Comparison of ENCODE assay signal across 1 cellular context in the genomic region with DNA sequence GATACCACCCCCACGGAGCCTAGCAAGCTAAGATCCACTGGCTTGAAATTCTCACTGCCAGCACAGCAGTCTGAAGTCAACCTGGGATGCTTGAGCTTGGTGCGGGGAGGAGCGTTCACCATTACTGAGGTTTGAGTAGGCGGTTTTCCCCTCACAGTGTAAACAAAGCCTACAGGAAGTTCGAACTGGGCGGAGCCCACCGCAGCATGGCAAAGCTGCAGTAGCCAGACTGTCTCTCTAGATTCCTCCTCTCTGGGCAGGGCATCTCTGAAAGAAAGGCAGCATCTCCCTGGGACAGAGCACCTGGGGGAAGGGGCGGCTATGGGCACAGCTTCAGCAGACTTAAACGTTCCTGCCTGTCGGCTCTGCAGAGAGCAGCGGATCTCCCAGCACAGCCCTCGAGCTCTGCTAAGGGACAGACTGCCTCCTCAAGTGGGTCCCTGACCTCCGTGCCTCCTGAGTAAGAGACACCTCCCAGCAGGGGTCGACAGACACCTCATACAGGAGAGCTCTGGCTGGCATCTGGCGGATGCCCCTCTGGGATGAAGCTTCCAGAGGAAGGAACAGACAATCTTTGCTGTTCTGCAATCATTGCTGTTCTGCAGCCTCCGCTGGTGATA.
TF ChIP-seq lines count a peak whose summit lies in the region.
"Not testable (repeated sequence)": the region's sequence is repeated elsewhere in the genome, so short reads cannot be mapped to it uniquely, and the experiment has no call there.

No MANE protein-coding gene starts in this region.

TF ChIP-seq in HepG2, 621 proteins besides CTCF, POLR2A, EP300 and RAD21 (continued from another document):
- TF ChIP-seq ETV5 (CRISPR knock-in tag; IDR thresholded peaks at IDR 0.05; ENCODE audit: borderline replicate concordance): peak; percentile 30; the same call in 1 of the 2 replicates
- 0 out of 2 replicates have a peak, but pooled peaks have one; percentile 16 for TF ChIP-seq TBX2 (CRISPR knock-in tag; IDR thresholded peaks at IDR 0.05; ENCODE audit: borderline replicate concordance)
- peak; percentile 23; the same call in 1 of the 2 replicates for TF ChIP-seq ZMYM4 (CRISPR knock-in tag; IDR thresholded peaks at IDR 0.05)
- TF ChIP-seq FOXA1 (IDR thresholded peaks at IDR 0.05): not testable (repeated sequence)
- peak; percentile 68 for TF ChIP-seq FOXA1 (CRISPR knock-in tag; IDR thresholded peaks at IDR 0.05)
- peak; percentile 64 for TF ChIP-seq FOXA3 (CRISPR knock-in tag; IDR thresholded peaks at IDR 0.05)
- peak; percentile 73; the same call in 1 of the 2 replicates for TF ChIP-seq ZNF292 (CRISPR knock-in tag; IDR thresholded peaks at IDR 0.05; ENCODE audit: borderline replicate concordance, low read depth)
- peak; percentile 25; the same call in 1 of the 2 replicates for TF ChIP-seq ZNF687 (CRISPR knock-in tag; IDR thresholded peaks at IDR 0.05)
- TF ChIP-seq SP5 (CRISPR knock-in tag; IDR thresholded peaks at IDR 0.05; ENCODE audit: borderline replicate concordance, low read depth): peak; percentile 34; the same call in 1 of the 2 replicates
